ENCODE assay signal across 20 cellular contexts in genomic region chr19:33418461-33418860, GRCh38. TPM values are rescaled to one million over a fixed set of nuclear protein-coding genes. Genes with fewer than 3 reads are reported as not detected.
DNase-seq lines count a peak whose midpoint lies in the region; ATAC-seq, FAIRE-seq and TF ChIP-seq lines count a peak whose summit lies in the region.
"Had no signal": no experiment of that assay in that cellular context is flagged by ENCODE, and none has a peak within 500 bp of the region (broad histone marks: within the 10 kb centered on the region; RNA-seq: fewer than 3 reads in every experiment).

No MANE protein-coding gene starts in this region.

- H3K9me3 ChIP-seq in kidney (ENCODE audit: control insufficient read depth in 1 of 2, low read length in 2 of 2): no peaks in the 10 kb centered on the region
- H3K9me3 ChIP-seq: HAP-1 had no signal

- H3K4me1 ChIP-seq in kidney (ENCODE audit: control insufficient read depth in 1 of 2, insufficient read depth in 1 of 2, low read depth in 1 of 2, low read length in 2 of 2): no peaks in the 10 kb centered on the region
- H3K4me1 ChIP-seq: HAP-1 had no signal

- H3K27ac Mint-ChIP-seq in chondrocyte (ENCODE audit: unreplicated experiment): no peak overlapping the region
- H3K27ac Mint-ChIP-seq: CD4-positive, alpha-beta memory T cell; GM23338; HFFc6 had no signal

- no peaks in the 10 kb centered on the region for H3K27me3 ChIP-seq in H7 (ENCODE audit: control insufficient read depth, insufficient read depth, low read length)

- no peak overlapping the region for H3K9ac ChIP-seq in kidney (ENCODE audit: low read length in 2 of 2)

- H3K27ac ChIP-seq in kidney (ENCODE audit: low read depth in 2 of 2, low read length in 2 of 2): no peak overlapping the region

- H3K36me3 ChIP-seq in H7 (replicated peaks; ENCODE audit: control insufficient read depth, insufficient read depth, low read length): no peaks in the 10 kb centered on the region
- H3K36me3 ChIP-seq in kidney (ENCODE audit: control insufficient read depth in 1 of 2, insufficient read depth in 2 of 2, low read length in 2 of 2): no peaks in the 10 kb centered on the region
- H3K36me3 ChIP-seq: HAP-1 had no signal

- H3K9me3 Mint-ChIP-seq in chondrocyte (ENCODE audit: low read depth): no peaks in the 10 kb centered on the region
- H3K9me3 Mint-ChIP-seq: CD4-positive, alpha-beta memory T cell; GM23338; HFFc6 had no signal

- TF ChIP-seq CTCF in chondrocyte (IDR thresholded peaks at IDR 0.05) (no peak), kidney (IDR thresholded peaks at IDR 0.05; ENCODE audit: borderline replicate concordance, extremely low read depth, insufficient read depth) (no peak)

- intact Hi-C loops in Right ventricle myocardium superior (cut with DNase I) (loop anchor here (5.0 kb wide), 1 partner anchor 344 kb away; no protein-coding TSS in a partner anchor), cardiac septum (cut with DNase I) (no loop called here), kidney (cut with DNase I) (loop anchor here (10.0 kb wide), 1 partner anchor 356 kb away; no protein-coding TSS in a partner anchor)

- H3K36me3 Mint-ChIP-seq in chondrocyte (ENCODE audit: low read depth): no peaks in the 10 kb centered on the region
- H3K36me3 Mint-ChIP-seq: CD4-positive, alpha-beta memory T cell had no signal

- H3K27me3 Mint-ChIP-seq in chondrocyte (ENCODE audit: low read depth): no peaks in the 10 kb centered on the region
- H3K27me3 Mint-ChIP-seq: CD4-positive, alpha-beta memory T cell had no signal

- FAIRE-seq in kidney (lab: Jason Lieb, UNC): no peak
- FAIRE-seq: GM12891, GM18507 had no signal

- no peak for ATAC-seq in Right ventricle myocardium superior (ENCODE audit: poor library complexity)
- ATAC-seq: GM23338 had no signal

- no peak overlapping the region for H3K4me3 Mint-ChIP-seq in chondrocyte (ENCODE audit: unreplicated experiment)
- H3K4me3 Mint-ChIP-seq: CD4-positive, alpha-beta memory T cell; GM23338; HFFc6 had no signal

- peaks cover 4% of the 10 kb centered on the region for H3K4me1 Mint-ChIP-seq in chondrocyte (ENCODE audit: low read depth)

- DNase-seq in Right ventricle myocardium superior (peak; percentile 10), cardiac septum (ENCODE audit: low spot score) (no peak), H7 (peak; percentile 82), chondrocyte (ENCODE audit: low spot score) (peak; percentile 73), kidney (peak; percentile 62), NCI-H345 (lab: John Stamatoyannopoulos, UW) (no peak), NCI-H345 treated with DMSO at 0.1 percent for 48 hours (lab: John Stamatoyannopoulos, UW; ENCODE audit: unreplicated experiment) (no peak)
- DNase-seq: 8988T; C1 segment of cervical spinal cord; Calu3; CD4-positive, alpha-beta memory T cell; COR-L47; DMS53; DMS79 treated with DMSO at 0.1 percent for 48 hours; GF-D8; HFFc6 had no signal

- H3K4me3 ChIP-seq in H7 (ENCODE audit: insufficient read depth, low read depth, low read length): no peak overlapping the region
- no peak overlapping the region for H3K4me3 ChIP-seq in kidney (ENCODE audit: low read length in 2 of 2)
- H3K4me3 ChIP-seq: GM23338, HAP-1 had no signal

RNA-seq across cellular contexts. Expression of gene CEBPG, which starts 45.0 kb away (rescaled TPM):
- total RNA-seq in Right ventricle myocardium superior (16.1 TPM), cardiac septum (17.3 TPM), chondrocyte (16.3 to 54.4 TPM (median 50.2 TPM) in 3 replicates), kidney (22.4 TPM)
- total RNA-seq in H7 (2014; rRNA removed; shearing (Covaris generic)): 25.8 and 29.4 TPM in 2 replicates
- polyA plus RNA-seq in kidney (ENCODE audit: insufficient read depth, low read depth, low replicate concordance): 13.0 TPM

Comparison
In these comparisons a context has a peak if more than half of its experiments do, and no peak if none do; other contexts are left out.
1. DNase-seq: peak in Right ventricle myocardium superior (single experiment), H7 (single experiment), chondrocyte (single experiment) and kidney (single experiment); none in cardiac septum (single experiment), NCI-H345 (single experiment) and NCI-H345 treated with DMSO at 0.1 percent for 48 hours (single experiment).